In the genomic region with DNA sequence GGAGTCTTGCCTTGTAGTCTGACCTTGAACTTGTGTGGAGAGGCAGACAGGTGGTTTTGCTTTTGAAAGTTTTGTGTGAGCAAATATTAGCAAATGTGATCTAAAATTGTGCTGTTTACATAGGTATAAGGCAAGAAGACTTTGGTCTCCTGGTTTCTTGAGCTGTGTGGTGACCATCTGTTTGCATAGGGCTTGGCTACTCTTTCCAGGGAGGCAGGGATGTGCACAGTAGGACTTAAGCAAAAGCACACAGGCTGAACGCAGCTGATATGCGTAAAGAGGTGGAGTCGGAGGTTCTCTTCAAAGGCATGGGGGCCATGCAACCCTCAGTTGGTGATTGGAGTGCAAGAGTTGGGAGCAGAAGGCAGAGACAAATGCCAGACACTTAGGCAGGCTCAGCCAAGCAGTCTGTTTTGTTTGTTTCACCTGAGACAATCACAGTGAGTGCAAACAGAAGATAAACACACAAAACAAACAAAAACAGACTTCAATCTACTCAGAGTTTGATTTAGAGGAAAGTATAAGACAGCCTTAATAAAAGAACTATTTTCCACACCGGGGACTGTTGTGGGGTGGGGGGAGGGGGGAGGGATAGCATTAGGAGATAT, we compare ENCODE assay signal across 17 cellular contexts.
A peak's percentile ranks its signal among the peaks of the same experiment; 100 is the strongest.
DNase-seq lines count a peak whose midpoint lies in the region; ATAC-seq and TF ChIP-seq lines count a peak whose summit lies in the region.
"Had no signal": no experiment of that assay in that cellular context is flagged by ENCODE, and none has a peak within 500 bp of the region (broad histone marks: within the 10 kb centered on the region; RNA-seq: fewer than 3 reads in every experiment).

No MANE protein-coding gene starts in this region.

- no peak overlapping the region for H3K27ac Mint-ChIP-seq in endodermal cell
- H3K27ac Mint-ChIP-seq in stimulated activated naive B cell treated with anti-CD40 and anti-IgM and Interleukin-4, amounts not matched to agents 10 μg/mL and 1 μg/mL and 100 μg/mL, for 72 hours, result no peak overlapping the region
- H3K27ac Mint-ChIP-seq: B cell; CD4-positive, alpha-beta memory T cell; GM23338; HFFc6 had no signal

- H3K36me3 ChIP-seq in endodermal cell (ENCODE audit: control insufficient read depth, insufficient read depth, low read length), result no peaks in the 10 kb centered on the region

- peaks cover 2% of the 10 kb centered on the region for H3K4me1 ChIP-seq in endodermal cell (ENCODE audit: control insufficient read depth, insufficient read depth, low read length)

- H3K27ac ChIP-seq in endodermal cell (ENCODE audit: low read depth, low read length), result no peak overlapping the region

- ATAC-seq in stimulated activated naive B cell treated with anti-CD40 and anti-IgM and Interleukin-4, amounts not matched to agents 10 μg/mL and 1 μg/mL and 100 μg/mL, for 72 hours (replicated peaks), result no peak
- ATAC-seq: GM23338 had no signal

- peaks cover 29% of the 10 kb centered on the region for H3K4me1 Mint-ChIP-seq in endodermal cell
- no peaks in the 10 kb centered on the region for H3K4me1 Mint-ChIP-seq in stimulated activated naive B cell treated with anti-CD40 and anti-IgM and Interleukin-4, amounts not matched to agents 10 μg/mL and 1 μg/mL and 100 μg/mL, for 72 hours
- H3K4me1 Mint-ChIP-seq: B cell had no signal

- H3K36me3 Mint-ChIP-seq in endodermal cell (ENCODE audit: low read depth), result no peaks in the 10 kb centered on the region
- no peaks in the 10 kb centered on the region for H3K36me3 Mint-ChIP-seq in stimulated activated naive B cell treated with anti-CD40 and anti-IgM and Interleukin-4, amounts not matched to agents 10 μg/mL and 1 μg/mL and 100 μg/mL, for 72 hours
- H3K36me3 Mint-ChIP-seq: CD4-positive, alpha-beta memory T cell had no signal

- H3K27me3 ChIP-seq in endodermal cell (ENCODE audit: control insufficient read depth, insufficient read depth, low read length, poor library complexity, severe bottlenecking), result no peaks in the 10 kb centered on the region

- H3K27me3 Mint-ChIP-seq in endodermal cell (ENCODE audit: insufficient read depth), result no peaks in the 10 kb centered on the region
- no peaks in the 10 kb centered on the region for H3K27me3 Mint-ChIP-seq in stimulated activated naive B cell treated with anti-CD40 and anti-IgM and Interleukin-4, amounts not matched to agents 10 μg/mL and 1 μg/mL and 100 μg/mL, for 72 hours
- H3K27me3 Mint-ChIP-seq: B cell; CD4-positive, alpha-beta memory T cell had no signal

- H3K4me3 Mint-ChIP-seq in endodermal cell, result peak overlapping the region; percentile 6
- no peak overlapping the region for H3K4me3 Mint-ChIP-seq in stimulated activated naive B cell treated with anti-CD40 and anti-IgM and Interleukin-4, amounts not matched to agents 10 μg/mL and 1 μg/mL and 100 μg/mL, for 72 hours
- H3K4me3 Mint-ChIP-seq: B cell; CD4-positive, alpha-beta memory T cell; GM23338; HFFc6 had no signal

- DNase-seq in NCI-H748 (lab: John Stamatoyannopoulos, UW; ENCODE audit: unreplicated experiment), result peak; percentile 40
- DNase-seq in NCI-H748 treated with DMSO at 0.1 percent for 48 hours (lab: John Stamatoyannopoulos, UW), result no peak
- peak; percentile 48 for DNase-seq in LNCaP clone FGC (ENCODE audit: low read depth)
- no peak for DNase-seq in endodermal cell
- no peak for DNase-seq in NAMALWA (ENCODE audit: low spot score)
- no peak for DNase-seq in stimulated activated naive B cell treated with anti-CD40 and anti-IgM and Interleukin-4, amounts not matched to agents 10 μg/mL and 1 μg/mL and 100 μg/mL, for 72 hours
- DNase-seq in GM10266 (ENCODE audit: extremely low spot score), result no peak
- DNase-seq: C1 segment of cervical spinal cord; CD4-positive, alpha-beta memory T cell; DMS79; EL; HCEC 1CT; HFFc6; IMR-90; KBM-7 had no signal

- H3K9me3 ChIP-seq in endodermal cell (ENCODE audit: control insufficient read depth, low read length), result no peaks in the 10 kb centered on the region

- H3K4me3 ChIP-seq in LNCaP clone FGC (ENCODE audit: low read depth, low read length) (no peak overlapping the region), endodermal cell (ENCODE audit: low read length) (peak overlapping the region; percentile 5)
- H3K4me3 ChIP-seq: GM23338 had no signal

- H3K9ac ChIP-seq in endodermal cell (ENCODE audit: extremely low read depth, low read length, poor library complexity, severe bottlenecking), result no peak overlapping the region

- peaks cover 4% of the 10 kb centered on the region for H3K9me3 Mint-ChIP-seq in endodermal cell
- H3K9me3 Mint-ChIP-seq in stimulated activated naive B cell treated with anti-CD40 and anti-IgM and Interleukin-4, amounts not matched to agents 10 μg/mL and 1 μg/mL and 100 μg/mL, for 72 hours, result peaks cover 7 to 9% of the 10 kb centered on the region in 2 donors
- H3K9me3 Mint-ChIP-seq: GM23338, HFFc6 had no signal

- no peak for TF ChIP-seq CTCF in LNCaP clone FGC (IDR thresholded peaks at IDR 0.05; ENCODE audit: control insufficient read depth, extremely low read depth, insufficient read depth)
- TF ChIP-seq CTCF in endodermal cell (conservative IDR thresholded peaks at IDR 0.05), result no peak
- no peak for TF ChIP-seq CTCF in GM10266 (IDR thresholded peaks at IDR 0.05; ENCODE audit: control insufficient read depth, insufficient read depth, low read depth, missing control alignments)

- WGBS in endodermal cell (ENCODE audit: insufficient coverage in 1 of 2, insufficient read length in 1 of 2), 2 experiments, result 68 to 76% methylated on average over 3 of the region's 4 CpGs

Comparison
In these comparisons a context has a peak if more than half of its experiments do, and no peak if none do; other contexts are left out.
1. DNase-seq: peak in NCI-H748 (single experiment) and LNCaP clone FGC (single experiment); none in NCI-H748 treated with DMSO at 0.1 percent for 48 hours (single experiment), endodermal cell (single experiment), NAMALWA (single experiment), stimulated activated naive B cell treated with anti-CD40 and anti-IgM and Interleukin-4, amounts not matched to agents 10 μg/mL and 1 μg/mL and 100 μg/mL, for 72 hours (single experiment) and GM10266 (single experiment).